Comparison of ENCODE assay signal across 1 cellular context in the genomic region with DNA sequence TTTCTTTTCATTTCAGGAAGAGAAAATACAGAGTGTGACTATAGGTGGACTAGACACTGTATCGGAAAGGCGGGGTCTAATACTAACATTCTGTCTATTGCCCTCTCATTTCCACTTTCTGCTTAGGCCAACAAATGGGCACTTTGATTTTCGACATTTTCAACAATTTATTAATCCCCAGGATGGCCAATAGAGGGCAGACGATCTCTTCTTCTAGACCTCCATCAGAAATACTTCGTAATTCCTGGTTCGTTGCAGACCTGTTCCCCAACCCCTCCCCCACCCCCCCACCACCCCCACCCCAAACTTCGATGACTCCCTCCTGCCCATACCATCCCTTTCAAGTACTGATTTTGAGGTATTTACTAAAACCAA.
TF ChIP-seq lines count a peak whose summit lies in the region.

No MANE protein-coding gene starts in this region.

TF ChIP-seq in GM23338, 12 proteins besides CTCF, POLR2A, EP300 and RAD21 (continued from another document):
- TF ChIP-seq, protein P1, sequence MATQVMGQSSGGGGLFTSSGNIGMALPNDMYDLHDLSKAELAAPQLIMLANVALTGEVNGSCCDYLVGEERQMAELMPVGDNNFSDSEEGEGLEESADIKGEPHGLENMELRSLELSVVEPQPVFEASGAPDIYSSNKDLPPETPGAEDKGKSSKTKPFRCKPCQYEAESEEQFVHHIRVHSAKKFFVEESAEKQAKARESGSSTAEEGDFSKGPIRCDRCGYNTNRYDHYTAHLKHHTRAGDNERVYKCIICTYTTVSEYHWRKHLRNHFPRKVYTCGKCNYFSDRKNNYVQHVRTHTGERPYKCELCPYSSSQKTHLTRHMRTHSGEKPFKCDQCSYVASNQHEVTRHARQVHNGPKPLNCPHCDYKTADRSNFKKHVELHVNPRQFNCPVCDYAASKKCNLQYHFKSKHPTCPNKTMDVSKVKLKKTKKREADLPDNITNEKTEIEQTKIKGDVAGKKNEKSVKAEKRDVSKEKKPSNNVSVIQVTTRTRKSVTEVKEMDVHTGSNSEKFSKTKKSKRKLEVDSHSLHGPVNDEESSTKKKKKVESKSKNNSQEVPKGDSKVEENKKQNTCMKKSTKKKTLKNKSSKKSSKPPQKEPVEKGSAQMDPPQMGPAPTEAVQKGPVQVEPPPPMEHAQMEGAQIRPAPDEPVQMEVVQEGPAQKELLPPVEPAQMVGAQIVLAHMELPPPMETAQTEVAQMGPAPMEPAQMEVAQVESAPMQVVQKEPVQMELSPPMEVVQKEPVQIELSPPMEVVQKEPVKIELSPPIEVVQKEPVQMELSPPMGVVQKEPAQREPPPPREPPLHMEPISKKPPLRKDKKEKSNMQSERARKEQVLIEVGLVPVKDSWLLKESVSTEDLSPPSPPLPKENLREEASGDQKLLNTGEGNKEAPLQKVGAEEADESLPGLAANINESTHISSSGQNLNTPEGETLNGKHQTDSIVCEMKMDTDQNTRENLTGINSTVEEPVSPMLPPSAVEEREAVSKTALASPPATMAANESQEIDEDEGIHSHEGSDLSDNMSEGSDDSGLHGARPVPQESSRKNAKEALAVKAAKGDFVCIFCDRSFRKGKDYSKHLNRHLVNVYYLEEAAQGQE (IDR thresholded peaks at IDR 0.05; ENCODE audit: unreplicated experiment): no peak
- TF ChIP-seq NANOG (IDR thresholded peaks at IDR 0.05; ENCODE audit: borderline replicate concordance): no peak
